In the genomic region with DNA sequence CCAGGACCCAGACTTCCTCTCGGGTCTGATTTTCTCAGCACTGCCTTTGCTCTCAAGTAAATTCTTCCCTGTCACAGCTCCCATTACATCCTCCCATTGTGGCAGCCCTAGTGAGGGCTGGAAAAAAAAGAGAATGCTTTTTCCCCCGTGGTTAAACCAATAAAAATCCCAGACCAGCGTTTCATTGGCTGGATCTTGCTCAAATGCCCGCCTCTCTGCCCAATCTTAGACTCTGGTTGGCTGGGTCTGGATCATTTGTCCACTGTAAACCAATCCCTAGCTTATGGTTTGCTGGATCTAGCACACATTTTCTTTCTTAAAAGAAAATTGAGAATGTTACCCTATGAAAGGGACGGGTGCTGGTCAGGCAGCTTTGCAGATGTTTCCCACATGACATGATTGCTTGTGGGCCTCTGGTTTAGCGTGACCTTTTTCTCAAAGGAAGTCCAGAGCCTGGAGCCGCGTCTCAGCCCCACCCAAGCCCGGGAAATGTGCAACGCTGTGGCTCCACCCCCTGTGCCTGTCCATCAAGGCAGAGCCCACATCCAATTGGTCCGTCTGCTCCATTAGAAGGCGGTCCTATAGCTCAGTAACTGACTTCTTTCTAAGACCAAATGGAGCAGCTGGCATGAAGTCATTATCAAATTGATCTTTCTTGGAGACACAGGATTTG, we compare ENCODE assay signal across 9 cellular contexts. TPM values are rescaled to one million over a fixed set of nuclear protein-coding genes. Genes with fewer than 3 reads are reported as not detected.
DNase-seq lines count a peak whose midpoint lies in the region; ATAC-seq and TF ChIP-seq lines count a peak whose summit lies in the region.
"Had no signal": no experiment of that assay in that cellular context is flagged by ENCODE, and none has a peak within 500 bp of the region (broad histone marks: within the 10 kb centered on the region; RNA-seq: fewer than 3 reads in every experiment).

No MANE protein-coding gene starts in this region.

- peak overlapping the region; percentile 28; the same call in 1 of the 2 replicates for H3K9ac ChIP-seq in SU-DHL-6 (ENCODE audit: low read length)

- H3K27me3 ChIP-seq in SU-DHL-6 (ENCODE audit: low read length), result no peaks in the 10 kb centered on the region
- peaks cover 2% of the 10 kb centered on the region for H3K27me3 ChIP-seq in osteoblast (ENCODE audit: insufficient read depth, low read length)

- H3K36me3 ChIP-seq in SU-DHL-6 (ENCODE audit: low read length), result no peaks in the 10 kb centered on the region
- H3K36me3 ChIP-seq in osteoblast (ENCODE audit: insufficient read depth, low read length), result no peaks in the 10 kb centered on the region

- H4K20me1 ChIP-seq in SU-DHL-6 (ENCODE audit: low read depth, low read length) (no peaks in the 10 kb centered on the region), osteoblast (ENCODE audit: insufficient read depth, low read length) (no peaks in the 10 kb centered on the region)

- H3K27ac ChIP-seq in SU-DHL-6 (ENCODE audit: low read depth, low read length) (no peak overlapping the region), osteoblast (ENCODE audit: low read depth, low read length) (no peak overlapping the region)
- H3K27ac ChIP-seq: VCaP had no signal

- H3K4me3 ChIP-seq in SU-DHL-6 (ENCODE audit: insufficient read depth, low read length, poor library complexity, severe bottlenecking), result peak overlapping the region; percentile 37
- H3K4me3 ChIP-seq in fibroblast of the aortic adventitia (ENCODE audit: low read depth, low read length), result no peak overlapping the region
- H3K4me3 ChIP-seq in osteoblast (ENCODE audit: insufficient read depth, low read length), result no peak overlapping the region

- H2AFZ ChIP-seq in SU-DHL-6 (ENCODE audit: low read depth, low read length, severe bottlenecking), result peak overlapping the region; percentile 85
- H2AFZ ChIP-seq in osteoblast (ENCODE audit: low read length), result no peak overlapping the region

- CTCF ChIA-PET in GM10248 (lab: Yijun Ruan, JAX), result interaction anchor here (0.9 to 1.3 kb wide), 2 partner anchors 10 to 23 kb away, joined by 3 read pairs; no protein-coding TSS in a partner anchor

- H3K4me1 ChIP-seq in osteoblast (ENCODE audit: insufficient read depth, low read length), result no peaks in the 10 kb centered on the region

- H3K4me2 ChIP-seq in SU-DHL-6 (ENCODE audit: low read depth, low read length, poor library complexity, severe bottlenecking), result peak overlapping the region; percentile 48
- no peak overlapping the region for H3K4me2 ChIP-seq in osteoblast (ENCODE audit: insufficient read depth, low read length)

- TF ChIP-seq CTCF in SU-DHL-6 (IDR thresholded peaks at IDR 0.05; ENCODE audit: insufficient read depth, low read length, poor library complexity, severe bottlenecking), result no peak
- no peak for TF ChIP-seq CTCF in fibroblast of the aortic adventitia (IDR thresholded peaks at IDR 0.05; ENCODE audit: insufficient read depth, low read length)
- no peak for TF ChIP-seq CTCF in osteoblast (IDR thresholded peaks at IDR 0.05; ENCODE audit: extremely low read depth, low read depth, low read length)
- TF ChIP-seq CTCF in GM10248 (IDR thresholded peaks at IDR 0.05; ENCODE audit: control extremely low read depth, extremely low read depth, low read depth, missing control alignments), result no peak

- POLR2A ChIA-PET in GM10248 (lab: Yijun Ruan, JAX), result no interaction called here

- DNase-seq in NCI-H1436 (lab: John Stamatoyannopoulos, UW) (peak; percentile 40), NCI-H1436 treated with DMSO at 0.1 percent for 48 hours (lab: John Stamatoyannopoulos, UW) (no peak), MV-4-11 (lab: John Stamatoyannopoulos, UW) (peak; percentile 100), fibroblast of the aortic adventitia (ENCODE audit: low read depth) (peak; percentile 66), osteoblast (ENCODE audit: insufficient read length, low spot score, missing footprints) (peak; percentile 96), GM10248 (ENCODE audit: extremely low spot score) (no peak)

- no peaks in the 10 kb centered on the region for H3F3A ChIP-seq in SU-DHL-6 (ENCODE audit: insufficient read depth)

- H3K9me3 ChIP-seq in SU-DHL-6 (ENCODE audit: insufficient read depth, low read length), result no peaks in the 10 kb centered on the region
- H3K9me3 ChIP-seq in osteoblast (ENCODE audit: low read depth, low read length), result no peaks in the 10 kb centered on the region

- no peak for ATAC-seq in HG03135 (IDR thresholded peaks at IDR 0.05; ENCODE audit: unreplicated experiment)

- no peaks in the 10 kb centered on the region for H3K9me2 ChIP-seq in SU-DHL-6 (replicated peaks; ENCODE audit: insufficient read depth, low read length)

- H3K79me2 ChIP-seq in SU-DHL-6 (ENCODE audit: insufficient read depth, low read length) (no peaks in the 10 kb centered on the region), osteoblast (ENCODE audit: insufficient read depth, low read length) (no peaks in the 10 kb centered on the region)

RNA-seq across cellular contexts. Expression of a gene that starts 2.8 kb away (rescaled TPM):
- not detected in 2 replicates for total RNA-seq in fibroblast of the aortic adventitia (ENCODE audit: low replicate concordance)
- not detected in 2 replicates for total RNA-seq in osteoblast

RNA-seq across cellular contexts. Expression of a gene that starts 5.3 kb away (rescaled TPM):
- total RNA-seq in fibroblast of the aortic adventitia (ENCODE audit: low replicate concordance), result not detected in 2 replicates
- not detected in 2 replicates for total RNA-seq in osteoblast

RNA-seq across cellular contexts. Expression of a gene that starts 6.5 kb away (rescaled TPM):
- total RNA-seq in fibroblast of the aortic adventitia (ENCODE audit: low replicate concordance) (26.3 and 38.8 TPM in 2 replicates), osteoblast (23.3 and 26.4 TPM in 2 replicates)

RNA-seq across cellular contexts. Expression of a gene that starts 27.8 kb away (rescaled TPM):
- total RNA-seq in fibroblast of the aortic adventitia (ENCODE audit: low replicate concordance), result not detected in 2 replicates
- total RNA-seq in osteoblast, result not detected in 2 replicates

RNA-seq across cellular contexts. Expression of a gene that starts 37.2 kb away (rescaled TPM):
- total RNA-seq in fibroblast of the aortic adventitia (ENCODE audit: low replicate concordance), result 0.90 and 2.8 TPM in 2 replicates
- 1.2 and 3.3 TPM in 2 replicates for total RNA-seq in osteoblast

Comparison
In these comparisons a context has a peak if more than half of its experiments do, and no peak if none do; other contexts are left out.
1. DNase-seq: peak in NCI-H1436 (single experiment), MV-4-11 (single experiment), fibroblast of the aortic adventitia (single experiment) and osteoblast (single experiment); none in NCI-H1436 treated with DMSO at 0.1 percent for 48 hours (single experiment) and GM10248 (single experiment).